1 cellular context compared by ENCODE assay signal in the genomic region with DNA sequence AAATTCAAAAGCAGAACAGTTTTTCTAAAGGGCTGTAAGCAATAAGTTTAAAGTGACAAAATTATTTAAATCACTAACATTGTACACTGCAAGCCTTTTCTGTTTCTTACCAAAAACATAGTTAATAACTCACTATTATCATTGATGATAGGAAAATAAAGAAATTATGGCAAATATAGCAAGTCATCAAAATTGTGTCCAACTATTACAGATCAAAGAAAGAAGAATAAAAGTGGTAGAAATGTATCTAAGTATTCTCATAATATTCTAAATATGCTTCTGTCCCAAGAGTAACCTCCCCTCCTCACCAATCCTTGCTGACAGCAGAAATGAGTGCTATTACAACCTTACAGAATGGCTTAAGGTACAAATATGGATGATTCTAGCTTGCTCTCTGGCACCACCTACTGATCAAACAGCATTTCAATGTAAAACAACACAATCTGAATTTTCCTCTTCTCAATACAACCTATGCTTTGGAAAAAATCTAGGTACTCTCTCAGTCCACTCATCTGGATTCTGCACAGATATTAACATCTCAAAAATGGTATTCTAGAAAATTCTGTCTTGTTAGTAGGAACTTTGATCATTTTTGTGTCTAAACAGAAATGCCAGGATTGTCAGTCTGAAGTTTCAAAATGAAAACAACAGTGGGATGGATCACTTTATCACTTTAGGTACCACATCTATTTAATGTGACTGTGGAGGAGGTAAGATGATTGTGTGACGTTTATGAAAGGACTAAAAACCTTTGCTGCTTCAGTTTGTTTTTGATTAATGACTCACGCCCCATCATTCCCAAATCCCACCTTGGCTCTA.
A peak's percentile ranks its signal among the peaks of the same experiment; 100 is the strongest.
TF ChIP-seq lines count a peak whose summit lies in the region.

No MANE protein-coding gene starts in this region.

TF ChIP-seq in K562, 482 proteins besides CTCF, POLR2A, EP300 and RAD21 (continued from another document):
- TF ChIP-seq DEAF1 (CRISPR knock-in tag; IDR thresholded peaks at IDR 0.05) = 0 out of 2 replicates have a peak, but pooled peaks have one; percentile 38
- no peak for TF ChIP-seq ZNF707 (CRISPR knock-in tag; conservative IDR thresholded peaks at IDR 0.05)
- 0 out of 2 replicates have a peak, but pooled peaks have one; percentile 22 for TF ChIP-seq SMC3 (conservative IDR thresholded peaks at IDR 0.05; ENCODE audit: insufficient read depth, low read depth, low read length)
- TF ChIP-seq MAFG (tag; conservative IDR thresholded peaks at IDR 0.05) = peak; percentile 76
TF ChIP-seq in K562: peak in this region for 5.
